Comparison of ENCODE assay signal across 1 cellular context in the genomic region with DNA sequence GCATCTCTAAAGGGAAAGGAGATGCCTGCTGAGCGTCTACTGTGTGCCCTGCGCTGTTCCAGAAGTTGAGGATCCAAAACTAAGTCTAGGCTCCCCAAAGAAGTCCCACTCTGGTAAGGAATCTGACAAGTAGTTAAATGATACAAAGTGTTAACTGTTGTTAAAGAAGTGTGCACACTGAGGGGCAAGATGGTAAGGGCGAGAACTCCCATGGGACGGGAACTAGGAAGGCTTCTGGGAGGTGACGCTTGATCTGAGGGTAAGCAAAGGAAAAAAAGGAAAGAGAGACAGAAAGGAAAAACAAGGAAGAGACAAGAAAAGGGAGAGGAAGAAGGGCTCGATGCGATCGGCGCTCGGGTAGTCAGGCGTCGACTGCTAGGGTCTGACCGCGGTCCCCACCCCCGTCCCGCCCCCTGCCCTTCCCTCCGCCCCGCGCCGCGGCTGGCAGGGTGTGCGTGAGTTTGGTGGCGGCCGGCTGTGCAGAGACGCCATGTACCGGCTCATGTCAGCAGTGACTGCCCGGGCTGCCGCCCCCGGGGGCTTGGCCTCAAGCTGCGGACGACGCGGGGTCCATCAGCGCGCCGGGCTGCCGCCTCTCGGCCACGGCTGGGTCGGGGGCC.
TF ChIP-seq lines count a peak whose summit lies in the region.

A gene with protein sequence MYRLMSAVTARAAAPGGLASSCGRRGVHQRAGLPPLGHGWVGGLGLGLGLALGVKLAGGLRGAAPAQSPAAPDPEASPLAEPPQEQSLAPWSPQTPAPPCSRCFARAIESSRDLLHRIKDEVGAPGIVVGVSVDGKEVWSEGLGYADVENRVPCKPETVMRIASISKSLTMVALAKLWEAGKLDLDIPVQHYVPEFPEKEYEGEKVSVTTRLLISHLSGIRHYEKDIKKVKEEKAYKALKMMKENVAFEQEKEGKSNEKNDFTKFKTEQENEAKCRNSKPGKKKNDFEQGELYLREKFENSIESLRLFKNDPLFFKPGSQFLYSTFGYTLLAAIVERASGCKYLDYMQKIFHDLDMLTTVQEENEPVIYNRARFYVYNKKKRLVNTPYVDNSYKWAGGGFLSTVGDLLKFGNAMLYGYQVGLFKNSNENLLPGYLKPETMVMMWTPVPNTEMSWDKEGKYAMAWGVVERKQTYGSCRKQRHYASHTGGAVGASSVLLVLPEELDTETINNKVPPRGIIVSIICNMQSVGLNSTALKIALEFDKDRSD (plus strand): TSS at position 480 of the 620 bp plus-strand sequence. CDS start 11 bp downstream, at position 491.

TF ChIP-seq in HepG2, 621 proteins besides CTCF, POLR2A, EP300 and RAD21 (continued from another document and continues in another):
- TF ChIP-seq TEAD2 (CRISPR knock-in tag; IDR thresholded peaks at IDR 0.05): no peak
- TF ChIP-seq HNRNPLL (IDR thresholded peaks at IDR 0.05; ENCODE audit: low read depth, low read length, poor library complexity, severe bottlenecking): no peak
- peak; percentile 39; the same call in 1 of the 2 replicates for TF ChIP-seq ARID5B (CRISPR knock-in tag; IDR thresholded peaks at IDR 0.05)
- TF ChIP-seq, protein P1, sequence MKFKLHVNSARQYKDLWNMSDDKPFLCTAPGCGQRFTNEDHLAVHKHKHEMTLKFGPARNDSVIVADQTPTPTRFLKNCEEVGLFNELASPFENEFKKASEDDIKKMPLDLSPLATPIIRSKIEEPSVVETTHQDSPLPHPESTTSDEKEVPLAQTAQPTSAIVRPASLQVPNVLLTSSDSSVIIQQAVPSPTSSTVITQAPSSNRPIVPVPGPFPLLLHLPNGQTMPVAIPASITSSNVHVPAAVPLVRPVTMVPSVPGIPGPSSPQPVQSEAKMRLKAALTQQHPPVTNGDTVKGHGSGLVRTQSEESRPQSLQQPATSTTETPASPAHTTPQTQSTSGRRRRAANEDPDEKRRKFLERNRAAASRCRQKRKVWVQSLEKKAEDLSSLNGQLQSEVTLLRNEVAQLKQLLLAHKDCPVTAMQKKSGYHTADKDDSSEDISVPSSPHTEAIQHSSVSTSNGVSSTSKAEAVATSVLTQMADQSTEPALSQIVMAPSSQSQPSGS (CRISPR knock-in tag; IDR thresholded peaks at IDR 0.05): no peak
- TF ChIP-seq NFIB (CRISPR knock-in tag; IDR thresholded peaks at IDR 0.05; ENCODE audit: borderline replicate concordance): no peak
- TF ChIP-seq ZNF724P (CRISPR knock-in tag; IDR thresholded peaks at IDR 0.05; ENCODE audit: borderline replicate concordance): no peak
- no peak; the same call in 1 of the 2 replicates for TF ChIP-seq MEF2D (CRISPR knock-in tag; IDR thresholded peaks at IDR 0.05)
- TF ChIP-seq ZNF619 (CRISPR knock-in tag; IDR thresholded peaks at IDR 0.05): no peak
- TF ChIP-seq PLSCR1 (CRISPR knock-in tag; IDR thresholded peaks at IDR 0.05; ENCODE audit: borderline replicate concordance): no peak
- no peak for TF ChIP-seq ZNF350 (CRISPR knock-in tag; IDR thresholded peaks at IDR 0.05; ENCODE audit: borderline replicate concordance, low read depth)
- TF ChIP-seq, protein P2, sequence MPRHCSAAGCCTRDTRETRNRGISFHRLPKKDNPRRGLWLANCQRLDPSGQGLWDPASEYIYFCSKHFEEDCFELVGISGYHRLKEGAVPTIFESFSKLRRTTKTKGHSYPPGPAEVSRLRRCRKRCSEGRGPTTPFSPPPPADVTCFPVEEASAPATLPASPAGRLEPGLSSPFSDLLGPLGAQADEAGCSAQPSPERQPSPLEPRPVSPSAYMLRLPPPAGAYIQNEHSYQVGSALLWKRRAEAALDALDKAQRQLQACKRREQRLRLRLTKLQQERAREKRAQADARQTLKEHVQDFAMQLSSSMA (CRISPR knock-in tag; IDR thresholded peaks at IDR 0.05): no peak
- no peak for TF ChIP-seq ZNF224 (CRISPR knock-in tag; IDR thresholded peaks at IDR 0.05)
- no peak for TF ChIP-seq AHR (CRISPR knock-in tag; IDR thresholded peaks at IDR 0.05)
- no peak for TF ChIP-seq ADNP (CRISPR knock-in tag; IDR thresholded peaks at IDR 0.05)
- no peak for TF ChIP-seq RFX5 (IDR thresholded peaks at IDR 0.05; ENCODE audit: low read depth, low read length)
- TF ChIP-seq, protein P3, sequence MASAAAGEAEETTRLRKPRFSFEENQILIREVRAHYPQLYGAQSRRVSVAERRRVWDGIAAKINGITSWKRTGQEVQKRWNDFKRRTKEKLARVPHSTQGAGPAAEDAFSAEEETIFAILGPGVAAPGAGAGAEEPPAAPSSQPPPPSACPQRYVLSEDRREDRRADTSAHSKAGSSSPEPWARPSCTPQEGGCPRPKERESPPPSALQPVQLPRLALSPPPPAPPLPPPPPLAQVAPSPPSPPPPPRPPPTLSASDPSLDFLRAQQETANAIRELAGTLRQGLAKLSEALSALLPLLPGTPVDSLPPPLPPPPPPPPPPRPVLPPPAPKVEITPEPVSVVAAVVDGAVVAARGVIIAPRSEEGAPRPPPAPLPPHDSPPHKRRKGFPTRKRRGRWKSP (CRISPR knock-in tag; IDR thresholded peaks at IDR 0.05): no peak
- no peak for TF ChIP-seq SYNCRIP (IDR thresholded peaks at IDR 0.05; ENCODE audit: insufficient read depth, low read depth, low read length)
- peak; percentile 78 for TF ChIP-seq RBFOX2 (IDR thresholded peaks at IDR 0.05; ENCODE audit: low read depth, low read length)
- no peak for TF ChIP-seq SAFB2 (CRISPR knock-in tag; IDR thresholded peaks at IDR 0.05; ENCODE audit: borderline replicate concordance, low read depth)
- TF ChIP-seq, protein P4, sequence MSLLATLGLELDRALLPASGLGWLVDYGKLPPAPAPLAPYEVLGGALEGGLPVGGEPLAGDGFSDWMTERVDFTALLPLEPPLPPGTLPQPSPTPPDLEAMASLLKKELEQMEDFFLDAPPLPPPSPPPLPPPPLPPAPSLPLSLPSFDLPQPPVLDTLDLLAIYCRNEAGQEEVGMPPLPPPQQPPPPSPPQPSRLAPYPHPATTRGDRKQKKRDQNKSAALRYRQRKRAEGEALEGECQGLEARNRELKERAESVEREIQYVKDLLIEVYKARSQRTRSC (CRISPR knock-in tag; IDR thresholded peaks at IDR 0.05; ENCODE audit: low read depth): 0 out of 2 replicates have a peak, but pooled peaks have one; percentile 38
- TF ChIP-seq ZNF263 (CRISPR knock-in tag; IDR thresholded peaks at IDR 0.05): no peak
- no peak for TF ChIP-seq HNRNPL (IDR thresholded peaks at IDR 0.05; ENCODE audit: low read depth, low read length)
- TF ChIP-seq ARID2 (CRISPR knock-in tag; IDR thresholded peaks at IDR 0.05; ENCODE audit: borderline replicate concordance): no peak
- TF ChIP-seq JARID2 (CRISPR knock-in tag; IDR thresholded peaks at IDR 0.05; ENCODE audit: insufficient replicate concordance): no peak
- peak; percentile 61 for TF ChIP-seq GABPB1 (CRISPR knock-in tag; IDR thresholded peaks at IDR 0.05)
- TF ChIP-seq, protein P5, sequence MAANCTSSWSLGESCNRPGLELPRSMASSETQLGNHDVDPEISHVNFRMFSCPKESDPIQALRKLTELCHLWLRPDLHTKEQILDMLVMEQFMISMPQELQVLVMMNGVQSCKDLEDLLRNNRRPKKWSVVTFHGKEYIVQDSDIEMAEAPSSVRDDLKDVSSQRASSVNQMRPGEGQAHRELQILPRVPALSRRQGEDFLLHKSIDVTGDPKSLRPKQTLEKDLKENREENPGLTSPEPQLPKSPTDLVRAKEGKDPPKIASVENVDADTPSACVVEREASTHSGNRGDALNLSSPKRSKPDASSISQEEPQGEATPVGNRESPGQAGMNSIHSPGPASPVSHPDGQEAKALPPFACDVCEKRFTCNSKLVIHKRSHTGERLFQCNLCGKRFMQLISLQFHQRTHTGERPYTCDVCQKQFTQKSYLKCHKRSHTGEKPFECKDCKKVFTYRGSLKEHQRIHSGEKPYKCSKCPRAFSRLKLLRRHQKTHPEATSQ (CRISPR knock-in tag; IDR thresholded peaks at IDR 0.05; ENCODE audit: borderline replicate concordance): no peak
- TF ChIP-seq SNAPC4 (CRISPR knock-in tag; IDR thresholded peaks at IDR 0.05): no peak
- no peak for TF ChIP-seq KDM2A (CRISPR knock-in tag; IDR thresholded peaks at IDR 0.05; ENCODE audit: borderline replicate concordance, low read depth)
- no peak for TF ChIP-seq ZNF781 (CRISPR knock-in tag; IDR thresholded peaks at IDR 0.05; ENCODE audit: borderline replicate concordance, not compliant biosample characterization)
- TF ChIP-seq RFX3 (CRISPR knock-in tag; IDR thresholded peaks at IDR 0.05): no peak
- TF ChIP-seq ZFP41 (CRISPR knock-in tag; IDR thresholded peaks at IDR 0.05; ENCODE audit: borderline replicate concordance): no peak
- 0 out of 2 replicates have a peak, but pooled peaks have one; percentile 45 for TF ChIP-seq MYC (CRISPR knock-in tag; IDR thresholded peaks at IDR 0.05; ENCODE audit: borderline replicate concordance)
- no peak for TF ChIP-seq ZBTB37 (CRISPR knock-in tag; IDR thresholded peaks at IDR 0.05)
- no peak for TF ChIP-seq GTF2F1 (IDR thresholded peaks at IDR 0.05; ENCODE audit: low read length)
- TF ChIP-seq SP5 (CRISPR knock-in tag; IDR thresholded peaks at IDR 0.05; ENCODE audit: borderline replicate concordance, low read depth): peak; percentile 88
- peak; percentile 96 for TF ChIP-seq POLR2AphosphoS2 (IDR thresholded peaks at IDR 0.05; ENCODE audit: low read depth, low read length)
